15 cellular contexts compared by ENCODE assay signal in the genomic region with DNA sequence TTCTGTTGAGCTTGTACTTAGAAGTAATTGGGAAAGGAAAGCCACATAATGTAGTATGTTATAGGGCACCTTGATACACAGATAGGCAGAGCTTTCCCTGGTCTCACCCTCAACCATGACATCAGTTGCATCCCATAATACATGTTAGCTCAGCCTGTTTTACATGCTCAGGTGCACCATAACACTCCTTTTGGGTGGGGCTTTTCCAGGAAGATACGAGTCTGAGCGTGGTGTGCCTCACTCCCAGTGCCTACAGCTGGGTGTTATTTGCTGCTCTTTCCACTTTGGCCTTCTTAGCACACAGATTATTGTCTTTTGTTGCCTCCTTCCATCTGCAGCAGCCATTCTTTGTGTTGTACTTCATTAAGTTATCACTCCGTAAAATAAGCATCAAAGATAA. TPM values are rescaled to one million over a fixed set of nuclear protein-coding genes. Genes with fewer than 3 reads are reported as not detected.
DNase-seq lines count a peak whose midpoint lies in the region; ATAC-seq, FAIRE-seq and TF ChIP-seq lines count a peak whose summit lies in the region.
"Had no signal": no experiment of that assay in that cellular context is flagged by ENCODE, and none has a peak within 500 bp of the region (broad histone marks: within the 10 kb centered on the region; RNA-seq: fewer than 3 reads in every experiment).

No MANE protein-coding gene starts in this region.

- no peak for ATAC-seq in IMR-90 (ENCODE audit: low read depth)
- ATAC-seq in body of pancreas, result no peak
- no peak for ATAC-seq in HG03439 (IDR thresholded peaks at IDR 0.05; ENCODE audit: unreplicated experiment)

- no peaks in the 10 kb centered on the region for H3K9me3 Mint-ChIP-seq in CD4-positive, alpha-beta memory T cell
- H3K9me3 Mint-ChIP-seq: memory B cell, neural progenitor cell had no signal

- H3K79me1 ChIP-seq in IMR-90 (ENCODE audit: low read depth in 1 of 2, low read length in 2 of 2), result peaks cover 30 to 75% of the 10 kb centered on the region in 2 experiments

- H2AK9ac ChIP-seq in IMR-90 (replicated peaks; ENCODE audit: low read depth, low read length, poor library complexity), result no peak overlapping the region

- no peak overlapping the region for H3K27ac ChIP-seq in CD4-positive, alpha-beta memory T cell (ENCODE audit: low read depth, low read length)
- H3K27ac ChIP-seq in IMR-90 (ENCODE audit: insufficient read depth, low read length) (peak overlapping the region; percentile 51; the same call in 1 of the 2 replicates), small intestine (ENCODE audit: low read depth in 1 of 2, low read length in 1 of 2) (peak overlapping the region in 1 of 2 donors; percentile 3), body of pancreas (no peak overlapping the region)
- H3K27ac ChIP-seq: esophagus muscularis mucosa, neural progenitor cell had no signal

- H2BK5ac ChIP-seq in IMR-90 (ENCODE audit: low read depth, low read length, poor library complexity, severe bottlenecking), result peak overlapping the region; percentile 43

- H3K9me1 ChIP-seq in IMR-90 (ENCODE audit: insufficient read depth, low read length), result peaks cover 29% of the 10 kb centered on the region

- no peak overlapping the region for H4K91ac ChIP-seq in IMR-90 (ENCODE audit: insufficient read depth, low read depth, low read length)

- peak overlapping the region; percentile 39 for H3K18ac ChIP-seq in IMR-90 (ENCODE audit: low read depth, low read length)

- dilution Hi-C loops in IMR-90 (cut with HindIII; ENCODE audit: low sequenced_read_pairs, unreplicated experiment), result no loop called here

- H4K5ac ChIP-seq in IMR-90 (ENCODE audit: low read depth, low read length), result no peak overlapping the region; the same call in 1 of the 2 replicates

- no peak overlapping the region for H3K56ac ChIP-seq in IMR-90 (ENCODE audit: extremely low read depth, insufficient read depth, low read length)

- H4K8ac ChIP-seq in IMR-90 (ENCODE audit: low read depth in 2 of 2, low read length in 2 of 2), result no peak overlapping the region

- H2BK20ac ChIP-seq in IMR-90 (ENCODE audit: low read depth, low read length), result no peak overlapping the region

- no peaks in the 10 kb centered on the region for H3K9me3 ChIP-seq in CD4-positive, alpha-beta memory T cell (ENCODE audit: control insufficient read depth in 1 of 2, low read length in 2 of 2)
- H3K9me3 ChIP-seq in IMR-90 (ENCODE audit: control insufficient read depth, insufficient read depth, low read length) (no peaks in the 10 kb centered on the region; the same call in 1 of the 2 replicates), small intestine (ENCODE audit: control insufficient read depth, low read depth) (no peaks in the 10 kb centered on the region), body of pancreas (no peaks in the 10 kb centered on the region)
- H3K9me3 ChIP-seq: esophagus muscularis mucosa had no signal

- H3K36me3 ChIP-seq in CD4-positive, alpha-beta memory T cell (ENCODE audit: insufficient read depth, low read length), result peaks cover 25% of the 10 kb centered on the region
- H3K36me3 ChIP-seq in IMR-90 (ENCODE audit: control insufficient read depth, insufficient read depth, low read length), result peaks cover 12% of the 10 kb centered on the region
- no peaks in the 10 kb centered on the region for H3K36me3 ChIP-seq in bronchial epithelial cell (ENCODE audit: control insufficient read depth, insufficient read depth, low read length)
- H3K36me3 ChIP-seq in small intestine (ENCODE audit: control insufficient read depth in 2 of 2, insufficient read depth in 2 of 2, low read length in 2 of 2), result no peaks in the 10 kb centered on the region
- no peaks in the 10 kb centered on the region for H3K36me3 ChIP-seq in body of pancreas (replicated peaks in 1 of 2; ENCODE audit: insufficient read depth in 1 of 2, low read depth in 2 of 2)
- H3K36me3 ChIP-seq: neural progenitor cell had no signal

- WGBS in IMR-90 (ENCODE audit: extremely low coverage in 2 of 2, insufficient read length in 1 of 2), 2 experiments, result 65% methylated on average over 2 of the region's 3 CpGs; no CpG with 5 or more reads in 1 of the 2 experiments
- WGBS in small intestine, 3 donors, result 56 to 72% (median 68%) methylated on average over 3 of the region's 3 CpGs
- 95 to 96% methylated on average over 3 of the region's 3 CpGs for WGBS in body of pancreas, 2 donors

- no peak overlapping the region for H2AFZ ChIP-seq in IMR-90 (replicated peaks; ENCODE audit: low read length, poor library complexity)
- H2AFZ ChIP-seq: neural progenitor cell had no signal

- peak overlapping the region; percentile 26 for H3K4ac ChIP-seq in IMR-90 (ENCODE audit: low read depth, low read length)

- no peak for TF ChIP-seq POLR2A in IMR-90 (IDR thresholded peaks at IDR 0.05; ENCODE audit: low read depth, low read length)
- TF ChIP-seq POLR2A in body of pancreas (IDR thresholded peaks at IDR 0.05), result no peak

- peaks cover 40 to 64% of the 10 kb centered on the region in 2 donors for H3K36me3 Mint-ChIP-seq in CD4-positive, alpha-beta memory T cell

- in situ Hi-C loops in IMR-90 (cut with MboI; ENCODE audit: low sequenced_read_pairs), result no loop called here

- peak overlapping the region; percentile 49; the same call in 1 of the 2 replicates for H3K23ac ChIP-seq in IMR-90 (ENCODE audit: low read depth, low read length)

- DNase-seq in CD4-positive, alpha-beta memory T cell, result no peak
- DNase-seq in IMR-90, result no peak
- peak; percentile 74 for DNase-seq in bronchial epithelial cell (ENCODE audit: low read depth)
- peak; percentile 36 for DNase-seq in small intestine
- DNase-seq in middle frontal gyrus (ENCODE audit: extremely low spot score, low spot score), result no peak
- DNase-seq in body of pancreas, result no peak
- DNase-seq: dermis blood vessel endothelial cell, DMS53, NCI-H2081, NCI-H774 had no signal

- TF ChIP-seq RAD21 in IMR-90 (IDR thresholded peaks at IDR 0.05; ENCODE audit: low read length), result no peak

- H2BK15ac ChIP-seq in IMR-90 (ENCODE audit: low read depth, low read length), result no peak overlapping the region

- no TSS peak for BruUV-seq in IMR-90 (replicated peaks; lab: Mats Ljungman, UMichigan)

- H3K4me2 ChIP-seq in IMR-90 (ENCODE audit: low read depth, low read length), result peak overlapping the region; percentile 32; the same call in 1 of the 2 replicates
- H3K4me2 ChIP-seq: neural progenitor cell had no signal

- FAIRE-seq in bronchial epithelial cell (lab: Jason Lieb, UNC) (peak; percentile 23), small intestine (lab: Jason Lieb, UNC) (no peak)

- H4K20me1 ChIP-seq in IMR-90 (ENCODE audit: insufficient read depth, low read length), result peaks cover 33% of the 10 kb centered on the region

- intact Hi-C loops in CD4-positive, alpha-beta memory T cell (cut with micrococcal nuclease), result no loop called here
- intact Hi-C loops in IMR-90 (cut with micrococcal nuclease) (no loop called here), body of pancreas (cut with DNase I) (loop anchor here (10.0 kb wide), 1 partner anchor 48 kb away; no protein-coding TSS in a partner anchor)

- CTCF ChIA-PET in CD4-positive, alpha-beta memory T cell (lab: Charles Lee; ENCODE audit: partially characterized antibody), result interaction anchor here (0.6 to 1.8 kb wide), 3 partner anchors 10 to 107 kb away, joined by 3 to 8 read pairs (median 4); no protein-coding TSS in a partner anchor
- CTCF ChIA-PET in IMR-90 (lab: Yijun Ruan, JAX), result no interaction called here

- H3K9ac ChIP-seq in IMR-90 (ENCODE audit: low read depth, low read length), result no peak overlapping the region
- H3K9ac ChIP-seq: neural progenitor cell had no signal

- POLR2A ChIA-PET in CD4-positive, alpha-beta memory T cell (lab: Charles Lee; ENCODE audit: partially characterized antibody), result interaction anchor here (1.5 to 2.5 kb wide), 3 partner anchors 12 to 112 kb away, joined by 5 to 13 read pairs (median 6); partner anchors contain the start of genes CABYR and TTC39C
- POLR2A ChIA-PET in IMR-90 (lab: Charles Lee; ENCODE audit: unreplicated experiment), result no interaction called here

- peak overlapping the region; percentile 54; the same call in 1 of the 2 replicates for H2AK5ac ChIP-seq in IMR-90 (ENCODE audit: low read depth, low read length)

- peak overlapping the region in 6 of 8 donors; percentile 28 to 67 (median 56) for H3K4me3 Mint-ChIP-seq in CD4-positive, alpha-beta memory T cell
- H3K4me3 Mint-ChIP-seq: B cell, memory B cell, neural progenitor cell had no signal

- no peaks in the 10 kb centered on the region for H3K27me3 ChIP-seq in CD4-positive, alpha-beta memory T cell (ENCODE audit: insufficient read depth, low read length)
- no peaks in the 10 kb centered on the region for H3K27me3 ChIP-seq in IMR-90 (ENCODE audit: control insufficient read depth, insufficient read depth, low read length)
- no peaks in the 10 kb centered on the region for H3K27me3 ChIP-seq in bronchial epithelial cell (ENCODE audit: control insufficient read depth, insufficient read depth, low read length)
- no peaks in the 10 kb centered on the region for H3K27me3 ChIP-seq in small intestine (ENCODE audit: control insufficient read depth in 2 of 2, insufficient read depth in 2 of 2, low read length in 2 of 2)
- no peaks in the 10 kb centered on the region for H3K27me3 ChIP-seq in body of pancreas
- H3K27me3 ChIP-seq: esophagus muscularis mucosa, neural progenitor cell had no signal

- no peaks in the 10 kb centered on the region for H3K27me3 Mint-ChIP-seq in CD4-positive, alpha-beta memory T cell
- H3K27me3 Mint-ChIP-seq: B cell, memory B cell had no signal

- H3K14ac ChIP-seq in IMR-90 (replicated peaks; ENCODE audit: low read depth, low read length), result 0 out of 2 replicates have a peak overlapping the region, but pooled peaks have one; percentile 8

- H3K27ac Mint-ChIP-seq in CD4-positive, alpha-beta memory T cell, result peak overlapping the region; percentile 28 to 82 (median 66)
- H3K27ac Mint-ChIP-seq: B cell, memory B cell, neural progenitor cell had no signal

- TF ChIP-seq CTCF in IMR-90 (conservative IDR thresholded peaks at IDR 0.05; ENCODE audit: low read depth, low read length), result no peak
- no peak for TF ChIP-seq CTCF in bronchial epithelial cell (IDR thresholded peaks at IDR 0.05; ENCODE audit: insufficient read depth, low read length, severe bottlenecking)
- TF ChIP-seq CTCF in body of pancreas (IDR thresholded peaks at IDR 0.05), result no peak

- H3K4me1 Mint-ChIP-seq in CD4-positive, alpha-beta memory T cell, result peaks cover 71 to 95% (median 82%) of the 10 kb centered on the region in 4 donors

- no peak overlapping the region for H3K4me3 ChIP-seq in CD4-positive, alpha-beta memory T cell (ENCODE audit: low read length in 2 of 2)
- H3K4me3 ChIP-seq in IMR-90 (ENCODE audit: insufficient read depth, low read depth, low read length), result no peak overlapping the region
- no peak overlapping the region for H3K4me3 ChIP-seq in bronchial epithelial cell (ENCODE audit: low read depth, low read length)
- H3K4me3 ChIP-seq in small intestine (ENCODE audit: low read depth in 1 of 2, low read length in 2 of 2), result no peak overlapping the region
- no peak overlapping the region for H3K4me3 ChIP-seq in body of pancreas
- H3K4me3 ChIP-seq: esophagus muscularis mucosa, neural progenitor cell had no signal

- peaks cover 94% of the 10 kb centered on the region for H3K4me1 ChIP-seq in CD4-positive, alpha-beta memory T cell (ENCODE audit: insufficient read depth, low read length)
- peaks cover 26% of the 10 kb centered on the region for H3K4me1 ChIP-seq in IMR-90 (ENCODE audit: control insufficient read depth, insufficient read depth, low read length)
- peaks cover 0 to 5% of the 10 kb centered on the region in 2 donors for H3K4me1 ChIP-seq in small intestine (ENCODE audit: control insufficient read depth in 2 of 2, insufficient read depth in 1 of 2, low read depth in 1 of 2, low read length in 1 of 2)
- H3K4me1 ChIP-seq in body of pancreas, result no peaks in the 10 kb centered on the region

- peak overlapping the region; percentile 25; the same call in 1 of the 2 replicates for H2BK120ac ChIP-seq in IMR-90 (ENCODE audit: low read depth, low read length)

RNA-seq across cellular contexts. Expression of gene TTC39C, which starts 11.9 kb away (rescaled TPM):
- 100 to 1,000 TPM; 168 to 180 TPM for total RNA-seq in CD4-positive, alpha-beta memory T cell
- polyA plus RNA-seq in CD4-positive, alpha-beta memory T cell, result 100 to 1,000 TPM; 134 to 165 TPM
- total RNA-seq in IMR-90 (2012; rRNA removed) (20.8 and 22.8 TPM in 2 replicates), bronchial epithelial cell (15.3 and 16.0 TPM in 2 replicates), body of pancreas (10 to 100 TPM; 20.1 to 21.8 TPM)
- polyA plus RNA-seq in IMR-90 (2012; rRNA removed) (8.0 and 9.1 TPM in 2 replicates), small intestine (10 to 100 TPM in 1 of 3 donors, 1 to 10 TPM in 2; 4.9 to 10.3 (median 6.9) TPM)
- polyA plus RNA-seq in IMR-90 (2012; cell fraction: cytosol; rRNA removed), result 3.6 and 4.1 TPM in 2 replicates
- polyA plus RNA-seq in IMR-90 (2012; cell fraction: nucleus; rRNA removed; ENCODE audit: low replicate concordance), result 5.4 and 10.4 TPM in 2 replicates

Comparison
In these comparisons a context has a peak if more than half of its experiments do, and no peak if none do; other contexts are left out.
1. DNase-seq: peak in bronchial epithelial cell (single experiment) and small intestine (single experiment); none in CD4-positive, alpha-beta memory T cell (0 of 5), IMR-90 (single experiment), middle frontal gyrus (single experiment) and body of pancreas (0 of 4).